In the genomic region with DNA sequence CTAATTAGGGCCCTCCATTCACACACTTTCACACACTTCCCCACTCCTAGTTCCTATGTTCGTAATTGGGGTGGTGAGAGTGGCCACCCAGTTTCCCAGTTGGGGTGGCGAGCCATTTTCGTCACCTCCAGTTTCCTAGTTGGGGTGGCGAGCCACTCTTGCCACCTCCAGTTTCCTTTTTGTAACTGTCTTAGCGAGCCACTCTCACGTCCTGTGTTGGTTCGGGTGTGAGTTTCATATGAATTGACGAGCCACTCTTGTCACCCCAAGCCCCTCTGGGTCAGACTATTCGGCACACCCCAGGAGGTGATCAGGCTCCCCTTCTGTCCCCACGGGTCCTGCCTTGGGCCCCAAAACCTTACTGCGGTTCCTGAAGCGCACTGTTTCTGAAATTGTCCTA, we compare ENCODE assay signal across 1 cellular context.
TF ChIP-seq lines count a peak whose summit lies in the region.

No MANE protein-coding gene starts in this region.

TF ChIP-seq in HepG2, 621 proteins besides CTCF, POLR2A, EP300 and RAD21 (continued from another document):
- no peak for TF ChIP-seq ZNF510 (CRISPR knock-in tag; IDR thresholded peaks at IDR 0.05; ENCODE audit: low read depth)
